In genomic region chr3:72482589-72483249, GRCh38 we compare ENCODE assay signal across 8 cellular contexts.
DNase-seq lines count a peak whose midpoint lies in the region; ATAC-seq and TF ChIP-seq lines count a peak whose summit lies in the region.

No MANE protein-coding gene starts in this region.

- H3K4me3 Mint-ChIP-seq in nephron, result peak overlapping the region in 2 of 3 experiments; percentile 56 to 67

- no peaks in the 10 kb centered on the region for H3F3A ChIP-seq in Loucy (ENCODE audit: low read depth)

- H3K27me3 ChIP-seq in Loucy (ENCODE audit: insufficient read depth, low read length, poor library complexity, severe bottlenecking) (no peaks in the 10 kb centered on the region), stomach smooth muscle (ENCODE audit: control insufficient read depth in 1 of 2, insufficient read depth in 2 of 2, low read length in 2 of 2) (no peaks in the 10 kb centered on the region)

- H3K4me2 ChIP-seq in Loucy (ENCODE audit: low read depth, low read length, poor library complexity, severe bottlenecking), result peak overlapping the region; percentile 72

- H3K9me2 ChIP-seq in Loucy (replicated peaks; ENCODE audit: low read depth, low read length), result no peaks in the 10 kb centered on the region

- H3K4me1 ChIP-seq in Loucy (ENCODE audit: insufficient read depth, low read length, poor library complexity, severe bottlenecking) (peaks cover 28% of the 10 kb centered on the region), stomach smooth muscle (ENCODE audit: control insufficient read depth, insufficient read depth, low read length) (peaks cover 17% of the 10 kb centered on the region)

- peak overlapping the region; percentile 5 to 81 (median 78) for H3K27ac Mint-ChIP-seq in nephron

- H3K4me3 ChIP-seq in Loucy (ENCODE audit: low read length, poor library complexity, severe bottlenecking) (peak overlapping the region; percentile 67), stomach smooth muscle (ENCODE audit: low read length in 2 of 2) (peak overlapping the region; percentile 12 to 62)

- ATAC-seq in GM19395 (IDR thresholded peaks at IDR 0.05; ENCODE audit: unreplicated experiment), result peak; percentile 54
- ATAC-seq in HG03097 (IDR thresholded peaks at IDR 0.05; ENCODE audit: low FRiP score, unreplicated experiment), result no peak

- peaks cover 36% of the 10 kb centered on the region for H3K4me1 Mint-ChIP-seq in nephron

- H2AFZ ChIP-seq in Loucy (ENCODE audit: low read length), result peak overlapping the region; percentile 71

- no peak for TF ChIP-seq POLR2A in erythroblast (IDR thresholded peaks at IDR 0.05; ENCODE audit: low read length)

- peaks cover 23% of the 10 kb centered on the region for H3K27me3 Mint-ChIP-seq in nephron (ENCODE audit: low read depth)

- H4K20me1 ChIP-seq in Loucy (ENCODE audit: insufficient read depth, low read length, poor library complexity, severe bottlenecking), result no peaks in the 10 kb centered on the region

- H3K27ac ChIP-seq in stomach smooth muscle (ENCODE audit: low read length), result peak overlapping the region; percentile 11

- peaks cover 10% of the 10 kb centered on the region for H3K9me3 Mint-ChIP-seq in nephron

- peak; percentile 88 for DNase-seq in activated CD8-positive, alpha-beta memory T cell treated with anti-CD3 and anti-CD28 coated beads for 24 hours
- peak; percentile 41 to 79 for DNase-seq in erythroblast (lab: John Stamatoyannopoulos, UW)
- no peak for DNase-seq in SIG-M5 treated with dmso at 0.1 percent for 504 hours (lab: John Stamatoyannopoulos, UW; ENCODE audit: unreplicated experiment)

- H3K36me3 Mint-ChIP-seq in nephron (ENCODE audit: low read depth), result no peaks in the 10 kb centered on the region

- no peaks in the 10 kb centered on the region for H3K9me3 ChIP-seq in Loucy (ENCODE audit: insufficient read depth, low read depth, low read length)
- H3K9me3 ChIP-seq in stomach smooth muscle (ENCODE audit: control insufficient read depth in 2 of 2, low read length in 2 of 2), result no peaks in the 10 kb centered on the region

- H3K9ac ChIP-seq in Loucy (ENCODE audit: low read depth, low read length, poor library complexity, severe bottlenecking) (peak overlapping the region; percentile 45), stomach smooth muscle (ENCODE audit: low read length in 2 of 2) (no peak overlapping the region)

- H3K36me3 ChIP-seq in Loucy (ENCODE audit: insufficient read depth, low read length), result no peaks in the 10 kb centered on the region
- H3K36me3 ChIP-seq in stomach smooth muscle (ENCODE audit: control insufficient read depth in 2 of 2, insufficient read depth in 2 of 2, low read length in 2 of 2), result no peaks in the 10 kb centered on the region

- TF ChIP-seq CTCF in Loucy (conservative IDR thresholded peaks at IDR 0.05; ENCODE audit: low read length) (no peak), nephron (IDR thresholded peaks at IDR 0.05; ENCODE audit: unreplicated experiment in 3 of 3) (no peak)

- no peaks in the 10 kb centered on the region for H3K79me2 ChIP-seq in Loucy (ENCODE audit: insufficient read depth, low read length)
